ENCODE assay signal across 8 cellular contexts in the genomic region with DNA sequence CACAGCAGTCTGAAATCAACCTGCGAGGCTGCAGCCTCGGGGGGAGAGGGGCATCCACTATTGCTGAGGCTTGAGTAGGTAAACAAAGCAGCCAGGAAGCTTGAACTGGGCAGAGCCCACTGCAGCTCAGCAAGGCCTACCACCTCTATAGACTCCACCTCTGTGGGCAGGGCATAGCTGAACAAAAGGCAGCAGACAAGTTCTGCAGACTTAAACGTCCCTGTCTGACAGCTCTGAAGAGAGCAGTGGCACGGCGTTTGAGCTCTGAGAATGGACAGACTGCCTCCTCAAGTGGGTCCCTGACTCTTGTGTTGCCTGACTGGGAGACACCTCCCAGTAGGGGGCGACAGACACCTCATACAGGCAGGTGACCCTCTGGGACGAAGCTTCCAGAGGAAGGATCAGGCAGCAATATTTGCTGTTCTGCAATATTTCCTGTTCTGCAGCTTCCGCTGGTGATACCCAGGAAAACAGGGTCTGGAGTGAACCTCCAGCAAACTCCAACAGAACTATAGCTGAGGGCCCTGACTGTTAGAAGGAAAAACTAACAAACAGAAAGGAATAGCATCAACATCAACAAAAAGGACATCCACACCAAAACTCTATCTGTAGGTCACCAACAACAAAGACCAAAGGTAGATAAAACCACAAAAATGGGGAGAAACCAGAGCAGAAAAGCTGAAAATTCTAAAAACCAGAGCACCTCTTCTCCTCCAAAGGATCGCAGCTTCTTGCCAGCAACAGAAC. TPM values are rescaled to one million over a fixed set of nuclear protein-coding genes. Genes with fewer than 3 reads are reported as not detected.
DNase-seq lines count a peak whose midpoint lies in the region; TF ChIP-seq lines count a peak whose summit lies in the region.
"Not testable (repeated sequence)": the region's sequence is repeated elsewhere in the genome, so short reads cannot be mapped to it uniquely, and the experiment has no call there.

No MANE protein-coding gene starts in this region.

- in situ Hi-C loops in astrocyte of the spinal cord (cut with HindIII; ENCODE audit: low sequenced_read_pairs): not testable (repeated sequence)

- not testable (repeated sequence) for H3K4me3 ChIP-seq in BE2C (ENCODE audit: low read depth, low read length); HEK293 (ENCODE audit: low read depth, low read length); OCI-LY3 (ENCODE audit: low read length); astrocyte of the spinal cord (ENCODE audit: low read depth, low read length); cardiac muscle cell

- not testable (repeated sequence) for H3K4me3 Mint-ChIP-seq in neural crest cell

- H3K27me3 ChIP-seq in BE2C; OCI-LY3 (ENCODE audit: low read depth, low read length); cardiac muscle cell: not testable (repeated sequence)

- not testable (repeated sequence) for H3K36me3 Mint-ChIP-seq in neural crest cell (ENCODE audit: low read depth)

- not testable (repeated sequence) for H3K4me1 ChIP-seq in BE2C; HEK293 (ENCODE audit: control insufficient read depth, insufficient read depth, low read length); OCI-LY3 (ENCODE audit: low read length); cardiac muscle cell (ENCODE audit: low read depth)

- H3K4me2 ChIP-seq in OCI-LY3 (ENCODE audit: low read length): peak overlapping the region; percentile 47

- not testable (repeated sequence) for H3K27ac Mint-ChIP-seq in neural crest cell (ENCODE audit: unreplicated experiment)

- H3K79me2 ChIP-seq in OCI-LY3 (ENCODE audit: low read length): not testable (repeated sequence)

- not testable (repeated sequence) for H3K9ac ChIP-seq in OCI-LY3 (ENCODE audit: low read length)

- not testable (repeated sequence) for H3K27me3 Mint-ChIP-seq in neural crest cell (ENCODE audit: low read depth)

- peak; percentile 84 for DNase-seq in BE2C
- peak; percentile 71 for DNase-seq in activated CD4-positive, alpha-beta T cell treated with anti-CD3 and anti-CD28 coated beads, Interleukin-2, amount 50 U/mL, for 4 hours
- peak; percentile 33 for DNase-seq in astrocyte of the spinal cord (ENCODE audit: low read depth, low spot score)
- peak; percentile 72 to 86 for DNase-seq in cardiac muscle cell (ENCODE audit: low read depth in 1 of 2, low spot score in 1 of 2)
- peak; percentile 58 for DNase-seq in neural crest cell (ENCODE audit: low read depth, low spot score)
- DNase-seq in stimulated activated CD8-positive, alpha-beta memory T cell treated with anti-CD3 and anti-CD28 coated beads, Interleukin-15, amount 100 ng/mL, for 48 hours (ENCODE audit: low read depth in 2 of 2): peak; percentile 57 to 68

- not testable (repeated sequence) for H3K4me1 Mint-ChIP-seq in neural crest cell

- H3K27ac ChIP-seq in HEK293 (ENCODE audit: extremely low read depth, low read depth, low read length); OCI-LY3 (ENCODE audit: low read length): not testable (repeated sequence)
- peak overlapping the region; percentile 90 for H3K27ac ChIP-seq in cardiac muscle cell

- TF ChIP-seq CTCF in BE2C (IDR thresholded peaks at IDR 0.05; ENCODE audit: low read depth, low read length) (peak; percentile 68), OCI-LY3 (IDR thresholded peaks at IDR 0.05; ENCODE audit: low read depth, low read length) (peak; percentile 55), astrocyte of the spinal cord (IDR thresholded peaks at IDR 0.05; ENCODE audit: low read depth, low read length) (peak; percentile 57), cardiac muscle cell (IDR thresholded peaks at IDR 0.05; ENCODE audit: low read depth, low read length) (peak; percentile 58), neural crest cell (conservative IDR thresholded peaks at IDR 0.05) (peak; percentile 72)
- TF ChIP-seq CTCF in HEK293 (tag by site-specific recombination; IDR thresholded peaks at IDR 0.05): not testable (repeated sequence)

- not testable (repeated sequence) for H3K36me3 ChIP-seq in BE2C; HEK293 (ENCODE audit: control insufficient read depth in 2 of 2, insufficient read depth in 1 of 2, low read length in 2 of 2); OCI-LY3 (replicated peaks; ENCODE audit: low read depth, low read length); cardiac muscle cell

- not testable (repeated sequence) for H3K9me3 Mint-ChIP-seq in neural crest cell

- POLR2A ChIA-PET in HEK293 (lab: Yijun Ruan, JAX): not testable (repeated sequence)

- CTCF ChIA-PET in HEK293 (lab: Yijun Ruan, JAX): interaction anchor here (0.6 to 2.2 kb wide), 25 partner anchors 9 to 642 kb away, joined by 3 to 16 read pairs (median 3); no protein-coding TSS in a partner anchor

- H2AFZ ChIP-seq in OCI-LY3 (ENCODE audit: low read depth, low read length): not testable (repeated sequence)

- not testable (repeated sequence) for H4K20me1 ChIP-seq in OCI-LY3 (ENCODE audit: insufficient read depth, low read length)

- H3K9me3 ChIP-seq in BE2C; HEK293 (ENCODE audit: control insufficient read depth, insufficient read depth, low read depth, low read length); OCI-LY3 (ENCODE audit: insufficient read depth, low read length); cardiac muscle cell (ENCODE audit: low read depth): not testable (repeated sequence)

TF ChIP-seq in HEK293, 187 proteins besides CTCF, POLR2A, EP300 and RAD21:
- TF ChIP-seq ZNF654 (tag by site-specific recombination; IDR thresholded peaks at IDR 0.05; ENCODE audit: low read depth): peak; percentile 53

RNA-seq across cellular contexts. Expression of a gene that starts 15.9 kb away (rescaled TPM):
- polyA plus RNA-seq in BE2C (2012; ENCODE audit: insufficient read depth, insufficient read length, low read depth): 152 TPM
- total RNA-seq in cardiac muscle cell (80.5 and 83.4 TPM in 2 replicates), neural crest cell (61.3 and 64.3 TPM in 2 replicates)
- 172 and 184 TPM in 2 replicates for polyA plus RNA-seq in cardiac muscle cell

RNA-seq across cellular contexts. Expression of a gene that starts 52.8 kb away (rescaled TPM):
- 4.8 TPM for polyA plus RNA-seq in BE2C (2012; ENCODE audit: insufficient read depth, insufficient read length, low read depth)
- total RNA-seq in cardiac muscle cell (25.6 and 29.4 TPM in 2 replicates), neural crest cell (5.1 and 6.5 TPM in 2 replicates)
- polyA plus RNA-seq in cardiac muscle cell: 35.3 and 41.1 TPM in 2 replicates

Comparison
In these comparisons a context has a peak if more than half of its experiments do, and no peak if none do; other contexts are left out.
1. DNase-seq: peak in every context shown above with its lines; median percentile 84 in BE2C; 79 in cardiac muscle cell; 71 in activated CD4-positive, alpha-beta T cell treated with anti-CD3 and anti-CD28 coated beads, Interleukin-2, amount 50 U/mL, for 4 hours; 62 in stimulated activated CD8-positive, alpha-beta memory T cell treated with anti-CD3 and anti-CD28 coated beads, Interleukin-15, amount 100 ng/mL, for 48 hours; 58 in neural crest cell; 33 in astrocyte of the spinal cord.